ENCODE assay signal across 1 cellular context in the genomic region with DNA sequence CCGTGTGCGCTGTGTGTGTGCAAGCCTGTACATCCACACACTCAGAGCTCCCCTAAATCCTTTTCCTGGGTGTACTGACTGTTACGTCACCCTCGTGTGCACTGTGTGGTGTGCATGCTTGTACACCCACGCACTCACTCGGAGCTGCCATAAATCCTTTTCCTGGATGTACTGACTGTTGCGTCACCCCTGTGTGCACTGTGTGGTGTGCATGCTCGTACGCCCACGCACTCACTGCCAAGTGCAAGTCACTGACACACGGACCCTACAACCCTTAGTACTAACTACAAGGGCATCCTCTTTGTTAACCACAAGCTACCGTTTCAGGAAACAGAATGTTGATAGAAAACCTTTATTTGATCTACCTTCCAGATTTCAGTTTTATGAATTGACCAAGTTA.
TF ChIP-seq lines count a peak whose summit lies in the region.

No MANE protein-coding gene starts in this region.

TF ChIP-seq in GM23338, 12 proteins besides CTCF, POLR2A, EP300 and RAD21 (continued from another document):
- TF ChIP-seq REST (IDR thresholded peaks at IDR 0.05; ENCODE audit: unreplicated experiment) (no peak), ZNF114 (CRISPR knock-in tag; IDR thresholded peaks at IDR 0.05) (no peak), POLR2AphosphoS5 (IDR thresholded peaks at IDR 0.05; ENCODE audit: low read depth) (no peak), NANOG (IDR thresholded peaks at IDR 0.05; ENCODE audit: borderline replicate concordance) (no peak), STAT1 (IDR thresholded peaks at IDR 0.05; ENCODE audit: unreplicated experiment) (no peak), EZH2 (IDR thresholded peaks at IDR 0.05; ENCODE audit: low read depth, unreplicated experiment) (no peak)
- TF ChIP-seq, protein P1, sequence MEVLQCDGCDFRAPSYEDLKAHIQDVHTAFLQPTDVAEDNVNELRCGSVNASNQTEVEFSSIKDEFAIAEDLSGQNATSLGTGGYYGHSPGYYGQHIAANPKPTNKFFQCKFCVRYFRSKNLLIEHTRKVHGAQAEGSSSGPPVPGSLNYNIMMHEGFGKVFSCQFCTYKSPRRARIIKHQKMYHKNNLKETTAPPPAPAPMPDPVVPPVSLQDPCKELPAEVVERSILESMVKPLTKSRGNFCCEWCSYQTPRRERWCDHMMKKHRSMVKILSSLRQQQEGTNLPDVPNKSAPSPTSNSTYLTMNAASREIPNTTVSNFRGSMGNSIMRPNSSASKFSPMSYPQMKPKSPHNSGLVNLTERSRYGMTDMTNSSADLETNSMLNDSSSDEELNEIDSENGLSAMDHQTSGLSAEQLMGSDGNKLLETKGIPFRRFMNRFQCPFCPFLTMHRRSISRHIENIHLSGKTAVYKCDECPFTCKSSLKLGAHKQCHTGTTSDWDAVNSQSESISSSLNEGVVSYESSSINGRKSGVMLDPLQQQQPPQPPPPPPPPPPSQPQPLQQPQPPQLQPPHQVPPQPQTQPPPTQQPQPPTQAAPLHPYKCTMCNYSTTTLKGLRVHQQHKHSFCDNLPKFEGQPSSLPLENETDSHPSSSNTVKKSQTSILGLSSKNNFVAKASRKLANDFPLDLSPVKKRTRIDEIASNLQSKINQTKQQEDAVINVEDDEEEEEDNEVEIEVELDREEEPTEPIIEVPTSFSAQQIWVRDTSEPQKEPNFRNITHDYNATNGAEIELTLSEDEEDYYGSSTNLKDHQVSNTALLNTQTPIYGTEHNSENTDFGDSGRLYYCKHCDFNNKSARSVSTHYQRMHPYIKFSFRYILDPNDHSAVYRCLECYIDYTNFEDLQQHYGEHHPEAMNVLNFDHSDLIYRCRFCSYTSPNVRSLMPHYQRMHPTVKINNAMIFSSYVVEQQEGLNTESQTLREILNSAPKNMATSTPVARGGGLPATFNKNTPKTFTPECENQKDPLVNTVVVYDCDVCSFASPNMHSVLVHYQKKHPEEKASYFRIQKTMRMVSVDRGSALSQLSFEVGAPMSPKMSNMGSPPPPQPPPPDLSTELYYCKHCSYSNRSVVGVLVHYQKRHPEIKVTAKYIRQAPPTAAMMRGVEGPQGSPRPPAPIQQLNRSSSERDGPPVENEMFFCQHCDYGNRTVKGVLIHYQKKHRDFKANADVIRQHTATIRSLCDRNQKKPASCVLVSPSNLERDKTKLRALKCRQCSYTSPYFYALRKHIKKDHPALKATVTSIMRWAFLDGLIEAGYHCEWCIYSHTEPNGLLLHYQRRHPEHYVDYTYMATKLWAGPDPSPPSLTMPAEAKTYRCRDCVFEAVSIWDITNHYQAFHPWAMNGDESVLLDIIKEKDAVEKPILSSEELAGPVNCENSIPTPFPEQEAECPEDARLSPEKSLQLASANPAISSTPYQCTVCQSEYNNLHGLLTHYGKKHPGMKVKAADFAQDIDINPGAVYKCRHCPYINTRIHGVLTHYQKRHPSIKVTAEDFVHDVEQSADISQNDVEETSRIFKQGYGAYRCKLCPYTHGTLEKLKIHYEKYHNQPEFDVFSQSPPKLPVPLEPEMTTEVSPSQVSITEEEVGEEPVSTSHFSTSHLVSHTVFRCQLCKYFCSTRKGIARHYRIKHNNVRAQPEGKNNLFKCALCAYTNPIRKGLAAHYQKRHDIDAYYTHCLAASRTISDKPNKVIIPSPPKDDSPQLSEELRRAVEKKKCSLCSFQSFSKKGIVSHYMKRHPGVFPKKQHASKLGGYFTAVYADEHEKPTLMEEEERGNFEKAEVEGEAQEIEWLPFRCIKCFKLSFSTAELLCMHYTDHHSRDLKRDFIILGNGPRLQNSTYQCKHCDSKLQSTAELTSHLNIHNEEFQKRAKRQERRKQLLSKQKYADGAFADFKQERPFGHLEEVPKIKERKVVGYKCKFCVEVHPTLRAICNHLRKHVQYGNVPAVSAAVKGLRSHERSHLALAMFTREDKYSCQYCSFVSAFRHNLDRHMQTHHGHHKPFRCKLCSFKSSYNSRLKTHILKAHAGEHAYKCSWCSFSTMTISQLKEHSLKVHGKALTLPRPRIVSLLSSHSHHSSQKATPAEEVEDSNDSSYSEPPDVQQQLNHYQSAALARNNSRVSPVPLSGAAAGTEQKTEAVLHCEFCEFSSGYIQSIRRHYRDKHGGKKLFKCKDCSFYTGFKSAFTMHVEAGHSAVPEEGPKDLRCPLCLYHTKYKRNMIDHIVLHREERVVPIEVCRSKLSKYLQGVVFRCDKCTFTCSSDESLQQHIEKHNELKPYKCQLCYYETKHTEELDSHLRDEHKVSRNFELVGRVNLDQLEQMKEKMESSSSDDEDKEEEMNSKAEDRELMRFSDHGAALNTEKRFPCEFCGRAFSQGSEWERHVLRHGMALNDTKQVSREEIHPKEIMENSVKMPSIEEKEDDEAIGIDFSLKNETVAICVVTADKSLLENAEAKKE (CRISPR knock-in tag; IDR thresholded peaks at IDR 0.05), result no peak
